Comparison of ENCODE assay signal across 23 cellular contexts in genomic region chr20:31577194-31577593, GRCh38. TPM values are rescaled to one million over a fixed set of nuclear protein-coding genes. Genes with fewer than 3 reads are reported as not detected.
DNase-seq lines count a peak whose midpoint lies in the region; ATAC-seq and TF ChIP-seq lines count a peak whose summit lies in the region.
"Had no signal": no experiment of that assay in that cellular context is flagged by ENCODE, and none has a peak within 500 bp of the region (broad histone marks: within the 10 kb centered on the region; RNA-seq: fewer than 3 reads in every experiment).

No MANE protein-coding gene starts in this region.

- TF ChIP-seq CTCF in CD8-positive, alpha-beta T cell (IDR thresholded peaks at IDR 0.05): no peak
- TF ChIP-seq CTCF in HCT116 (IDR thresholded peaks at IDR 0.05 in 2 of 3, conservative IDR thresholded peaks at IDR 0.05 in 1 of 3; ENCODE audit: borderline replicate concordance in 1 of 3, insufficient read depth in 1 of 3, low read depth in 2 of 3, low read length in 2 of 3): no peak
- no peak for TF ChIP-seq CTCF in neural crest cell (conservative IDR thresholded peaks at IDR 0.05)
- no peak for TF ChIP-seq CTCF in esophagus muscularis mucosa (IDR thresholded peaks at IDR 0.05)

- intact Hi-C loops in CD8-positive, alpha-beta T cell (cut with DNase I, micrococcal nuclease): no loop called here
- intact Hi-C loops in HCT116 (cut with micrococcal nuclease) (no loop called here), esophagus muscularis mucosa (cut with DNase I) (no loop called here)

- POLR2A ChIA-PET in CD8-positive, alpha-beta T cell (lab: Charles Lee): interaction anchor here (0.9 to 1.7 kb wide), 3 partner anchors 15 to 35 kb away, joined by 3 to 12 read pairs (median 6); partner anchors contain the start of gene ID1
- POLR2A ChIA-PET in HCT116 (lab: Charles Lee): interaction anchor here (0.8 to 28.6 kb wide), 6 partner anchors 9 to 145 kb away, joined by 3 to 1106 read pairs (median 6); partner anchors contain the start of genes BCL2L1 and ID1

- no peaks in the 10 kb centered on the region for H3K9me3 ChIP-seq in CD8-positive, alpha-beta T cell (ENCODE audit: low read length)
- H3K9me3 ChIP-seq in HCT116 (ENCODE audit: control insufficient read depth in 1 of 2, insufficient read depth in 1 of 2, low read depth in 1 of 2, low read length in 2 of 2): no peaks in the 10 kb centered on the region
- H3K9me3 ChIP-seq in esophagus muscularis mucosa: no peaks in the 10 kb centered on the region
- H3K9me3 ChIP-seq: left lung, psoas muscle, thoracic aorta had no signal

- H3K27ac Mint-ChIP-seq in CD8-positive, alpha-beta T cell: peak overlapping the region; percentile 70
- no peak overlapping the region for H3K27ac Mint-ChIP-seq in activated naive CD8-positive, alpha-beta T cell treated with anti-CD3 and anti-CD28 coated beads, Interleukin-2, amount 50 U/mL, for 24 hours
- no peak overlapping the region for H3K27ac Mint-ChIP-seq in neural crest cell (ENCODE audit: unreplicated experiment)
- H3K27ac Mint-ChIP-seq: stimulated activated naive B cell treated with anti-CD40 and anti-IgM and Interleukin-4, amounts not matched to agents 10 μg/mL and 1 μg/mL and 100 μg/mL, for 72 hours had no signal

- no peak overlapping the region for H3K9ac ChIP-seq in HCT116 (ENCODE audit: low read length)

- H3K4me1 Mint-ChIP-seq in CD8-positive, alpha-beta T cell (ENCODE audit: low read depth): peaks cover 25% of the 10 kb centered on the region
- H3K4me1 Mint-ChIP-seq in activated naive CD8-positive, alpha-beta T cell treated with anti-CD3 and anti-CD28 coated beads, Interleukin-2, amount 50 U/mL, for 24 hours: peaks cover 25% of the 10 kb centered on the region
- peaks cover 37% of the 10 kb centered on the region for H3K4me1 Mint-ChIP-seq in neural crest cell

- no peak for TF ChIP-seq EP300 in esophagus muscularis mucosa (IDR thresholded peaks at IDR 0.05)

- 0 out of 2 replicates have a peak, but pooled peaks cover 7% of the 10 kb centered on the region for H3K79me2 ChIP-seq in HCT116 (ENCODE audit: insufficient read depth, low read length)

- peaks cover 11% of the 10 kb centered on the region for H3K4me1 ChIP-seq in CD8-positive, alpha-beta T cell (ENCODE audit: insufficient read depth, low read length)
- H3K4me1 ChIP-seq in HCT116 (ENCODE audit: control insufficient read depth in 1 of 2, insufficient read depth in 2 of 2, low read length in 2 of 2) (peaks cover 32 to 42% of the 10 kb centered on the region in 2 experiments), esophagus muscularis mucosa (peaks cover 16 to 17% (median 16%) of the 10 kb centered on the region in 4 donors)

- RAD21 ChIA-PET in HCT116 (lab: Charles Lee; ENCODE audit: low non-redundant PET in 1 of 2, low total read pairs in 2 of 2, uncharacterized antibody in 2 of 2, unreplicated experiment in 2 of 2): no interaction called here

- peak overlapping the region; percentile 75 for H3K4me3 Mint-ChIP-seq in CD8-positive, alpha-beta T cell
- H3K4me3 Mint-ChIP-seq in activated naive CD8-positive, alpha-beta T cell treated with anti-CD3 and anti-CD28 coated beads, Interleukin-2, amount 50 U/mL, for 24 hours: peak overlapping the region; percentile 36
- H3K4me3 Mint-ChIP-seq in neural crest cell: peak overlapping the region; percentile 41
- H3K4me3 Mint-ChIP-seq: activated CD4-positive, alpha-beta T cell treated with anti-CD3 and anti-CD28 coated beads, Interleukin-2, amount 10 ng/mL, durations not matched to agents 7 days and 5 days; stimulated activated naive B cell treated with anti-CD40 and anti-IgM and Interleukin-4, amounts not matched to agents 10 μg/mL and 1 μg/mL and 100 μg/mL, for 72 hours had no signal

- H3K4me3 ChIP-seq in CD8-positive, alpha-beta T cell (ENCODE audit: low read depth, low read length): no peak overlapping the region
- no peak overlapping the region for H3K4me3 ChIP-seq in HCT116 (replicated peaks in 1 of 2; ENCODE audit: low read depth in 1 of 2, low read length in 2 of 2)
- no peak overlapping the region for H3K4me3 ChIP-seq in esophagus muscularis mucosa
- H3K4me3 ChIP-seq: dorsolateral prefrontal cortex, left lung, psoas muscle, skin epidermis, thoracic aorta had no signal

- H2AFZ ChIP-seq in HCT116 (ENCODE audit: low read depth, low read length, poor library complexity, severe bottlenecking): no peak overlapping the region

- WGBS in esophagus muscularis mucosa: 96% methylated on average over 8 of the region's 9 CpGs

- H3K9me2 ChIP-seq in HCT116 (ENCODE audit: insufficient read depth): no peaks in the 10 kb centered on the region

- TF ChIP-seq POLR2A in HCT116 (IDR thresholded peaks at IDR 0.05; ENCODE audit: borderline replicate concordance, extremely low read depth, insufficient read depth, insufficient read length) (no peak), esophagus muscularis mucosa (IDR thresholded peaks at IDR 0.05; ENCODE audit: low read depth) (no peak)

- H3K9me3 Mint-ChIP-seq in CD8-positive, alpha-beta T cell: no peaks in the 10 kb centered on the region
- H3K9me3 Mint-ChIP-seq in activated naive CD8-positive, alpha-beta T cell treated with anti-CD3 and anti-CD28 coated beads, Interleukin-2, amount 50 U/mL, for 24 hours: no peaks in the 10 kb centered on the region
- H3K9me3 Mint-ChIP-seq in neural crest cell: no peaks in the 10 kb centered on the region
- H3K9me3 Mint-ChIP-seq: activated CD4-positive, alpha-beta T cell treated with anti-CD3 and anti-CD28 coated beads, Interleukin-2, amount 10 ng/mL, durations not matched to agents 7 days and 5 days; stimulated activated naive B cell treated with anti-CD40 and anti-IgM and Interleukin-4, amounts not matched to agents 10 μg/mL and 1 μg/mL and 100 μg/mL, for 72 hours had no signal

- CTCF ChIA-PET in CD8-positive, alpha-beta T cell (lab: Charles Lee): interaction anchor here (0.8 to 16.4 kb wide), 6 partner anchors 10 to 31 kb away, joined by 3 to 427 read pairs (median 4); partner anchors contain the start of gene ID1
- CTCF ChIA-PET in HCT116 (lab: Charles Lee): interaction anchor here (0.6 to 1.6 kb wide), 3 partner anchors 17 to 36 kb away, joined by 3 to 9 read pairs (median 6); no protein-coding TSS in a partner anchor

- no peak overlapping the region for H3K27ac ChIP-seq in CD8-positive, alpha-beta T cell (ENCODE audit: low read depth, low read length)
- H3K27ac ChIP-seq in HCT116 (ENCODE audit: low read depth, low read length) (peak overlapping the region; percentile 20; the same call in 1 of the 2 replicates), esophagus muscularis mucosa (replicated peaks in 1 of 4) (no peak overlapping the region)
- H3K27ac ChIP-seq: dorsolateral prefrontal cortex, epithelial cell of prostate, left lung, psoas muscle, skin epidermis, thoracic aorta had no signal

- TF ChIP-seq RAD21 in HCT116 (IDR thresholded peaks at IDR 0.05; ENCODE audit: low read depth): no peak

- ATAC-seq in CD8-positive, alpha-beta T cell: no peak
- ATAC-seq in HCT116: no peak
- ATAC-seq in activated naive CD8-positive, alpha-beta T cell treated with anti-CD3 and anti-CD28 coated beads, Interleukin-2, amount 50 U/mL, for 24 hours: no peak
- ATAC-seq: left lung; psoas muscle; stimulated activated naive B cell treated with anti-CD40 and anti-IgM and Interleukin-4, amounts not matched to agents 10 μg/mL and 1 μg/mL and 100 μg/mL, for 72 hours had no signal

- H3K36me3 Mint-ChIP-seq in CD8-positive, alpha-beta T cell: no peaks in the 10 kb centered on the region
- no peaks in the 10 kb centered on the region for H3K36me3 Mint-ChIP-seq in activated naive CD8-positive, alpha-beta T cell treated with anti-CD3 and anti-CD28 coated beads, Interleukin-2, amount 50 U/mL, for 24 hours (ENCODE audit: low read depth)
- H3K36me3 Mint-ChIP-seq in neural crest cell (ENCODE audit: low read depth): no peaks in the 10 kb centered on the region
- H3K36me3 Mint-ChIP-seq: stimulated activated naive B cell treated with anti-CD40 and anti-IgM and Interleukin-4, amounts not matched to agents 10 μg/mL and 1 μg/mL and 100 μg/mL, for 72 hours had no signal

- no peak for DNase-seq in CD8-positive, alpha-beta T cell
- DNase-seq in HCT116 (ENCODE audit: low read depth, low spot score) (no peak), neural crest cell (ENCODE audit: low read depth, low spot score) (no peak), esophagus muscularis mucosa (ENCODE audit: extremely low spot score) (no peak), cerebellar cortex (ENCODE audit: low spot score) (no peak)
- DNase-seq in activated naive CD8-positive, alpha-beta T cell treated with anti-CD3 and anti-CD28 coated beads, Interleukin-2, amount 50 U/mL, for 24 hours: no peak
- no peak for DNase-seq in stimulated activated CD4-positive, alpha-beta T cell treated with anti-CD3 and anti-CD28 coated beads, Interleukin-15, amount 100 ng/mL, for 24 hours
- DNase-seq: activated CD8-positive, alpha-beta memory T cell treated with anti-CD3 and anti-CD28 coated beads, Interleukin-2, amount 50 U/mL, for 4 hours; anterior cingulate cortex; central memory CD4-positive, alpha-beta T cell; dorsolateral prefrontal cortex; foreskin fibroblast; left lung; midbrain; NCI-H1092 treated with DMSO at 0.1 percent for 48 hours; NCI-H2029 treated with DMSO at 0.1 percent for 48 hours; psoas muscle; SIG-M5; stimulated activated naive B cell treated with anti-CD40 and anti-IgM and Interleukin-4, amounts not matched to agents 10 μg/mL and 1 μg/mL and 100 μg/mL, for 72 hours had no signal

- H3K36me3 ChIP-seq in CD8-positive, alpha-beta T cell (ENCODE audit: insufficient read depth, low read length): no peaks in the 10 kb centered on the region
- H3K36me3 ChIP-seq in HCT116 (ENCODE audit: control insufficient read depth in 1 of 2, insufficient read depth in 2 of 2, low read length in 2 of 2) (no peaks in the 10 kb centered on the region), esophagus muscularis mucosa (no peaks in the 10 kb centered on the region)
- H3K36me3 ChIP-seq: left lung, thoracic aorta had no signal

- TSS peak; percentile 95 for BruUV-seq in HCT116 (replicated peaks; lab: Mats Ljungman, UMichigan)

- H3K4me2 ChIP-seq in HCT116 (ENCODE audit: low read length): no peak overlapping the region

- no peaks in the 10 kb centered on the region for H3K27me3 ChIP-seq in CD8-positive, alpha-beta T cell (ENCODE audit: insufficient read depth, low read length)
- H3K27me3 ChIP-seq in HCT116 (ENCODE audit: insufficient read depth, low read length) (no peaks in the 10 kb centered on the region), esophagus muscularis mucosa (no peaks in the 10 kb centered on the region)
- H3K27me3 ChIP-seq: dorsolateral prefrontal cortex, left lung had no signal

- no peaks in the 10 kb centered on the region for H3K27me3 Mint-ChIP-seq in CD8-positive, alpha-beta T cell (ENCODE audit: low read depth)
- no peaks in the 10 kb centered on the region for H3K27me3 Mint-ChIP-seq in activated naive CD8-positive, alpha-beta T cell treated with anti-CD3 and anti-CD28 coated beads, Interleukin-2, amount 50 U/mL, for 24 hours
- H3K27me3 Mint-ChIP-seq in neural crest cell (ENCODE audit: low read depth): peaks cover 6% of the 10 kb centered on the region
- H3K27me3 Mint-ChIP-seq: activated CD4-positive, alpha-beta T cell treated with anti-CD3 and anti-CD28 coated beads, Interleukin-2, amount 10 ng/mL, durations not matched to agents 7 days and 5 days had no signal

- no peaks in the 10 kb centered on the region for H4K20me1 ChIP-seq in HCT116 (ENCODE audit: insufficient read depth)

RNA-seq across cellular contexts. Expression of gene ID1, which starts 27.9 kb away (rescaled TPM):
- total RNA-seq in CD8-positive, alpha-beta T cell: 10 to 100 TPM in 1 of 2 experiments, 1 to 10 TPM in 1; 8.1 to 11.0 TPM
- total RNA-seq in HCT116 (2021; ENCODE audit: unreplicated experiment) (811 TPM), neural crest cell (4.3 and 5.8 TPM in 2 replicates), esophagus muscularis mucosa (100 to 1,000 TPM; 199 to 744 (median 532) TPM)
- 603 and 619 TPM in 2 replicates for polyA plus RNA-seq in HCT116 (2012)

Comparison
In these comparisons a context has a peak if more than half of its experiments do, and no peak if none do; other contexts are left out.
1. RNA of gene ID1, which starts 27.9 kb away (total RNA-seq): 811 TPM in HCT116 (single experiment) and 199 to 744 TPM in esophagus muscularis mucosa; 8.1 to 11.0 TPM in CD8-positive, alpha-beta T cell and 4.3 to 5.8 TPM in neural crest cell; every median in the first group is over 10 times any median in the second.
2. Peak in every context shown above with its lines, with median percentiles within 50 percentile points of each other: H3K4me3 Mint-ChIP-seq.